ENCODE assay signal across 1 cellular context in the genomic region with DNA sequence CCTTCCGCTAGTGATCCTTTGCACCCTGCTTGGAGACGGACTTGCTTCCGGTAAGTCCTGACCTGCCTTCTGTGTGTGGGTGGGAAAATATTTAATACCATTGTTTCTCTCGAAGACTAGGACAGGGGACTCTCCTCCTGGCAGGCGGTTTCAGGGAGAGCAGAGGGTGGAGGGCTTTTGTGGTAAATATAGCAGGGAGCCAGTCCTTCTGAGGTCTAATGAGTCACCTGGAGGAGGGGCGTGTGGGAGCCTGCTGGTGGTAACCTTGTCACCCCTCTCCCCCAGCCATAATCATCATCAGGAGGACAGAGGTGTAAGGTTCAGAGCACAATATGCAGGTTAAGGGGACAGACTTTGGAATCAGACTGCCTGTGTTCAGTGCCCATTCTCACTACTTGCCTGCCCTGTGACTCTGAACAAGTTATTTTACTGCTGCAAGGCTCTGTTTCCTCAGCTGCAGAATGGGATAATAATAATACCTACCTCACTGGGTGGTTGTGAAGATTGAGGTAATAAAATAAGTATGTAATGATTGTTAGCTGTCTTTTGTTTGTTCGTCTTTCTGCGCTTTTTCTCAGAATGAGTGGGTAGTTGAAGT.
TF ChIP-seq lines count a peak whose summit lies in the region.

No MANE protein-coding gene starts in this region.

TF ChIP-seq in K562, 482 proteins besides CTCF, POLR2A, EP300 and RAD21 (continued from another document and continues in another):
- no peak for TF ChIP-seq KAT8 (IDR thresholded peaks at IDR 0.05; ENCODE audit: low read depth)
- TF ChIP-seq POLR2B (IDR thresholded peaks at IDR 0.05; ENCODE audit: low read depth, partially characterized antibody) = no peak
- TF ChIP-seq ZNF3 (CRISPR knock-in tag; IDR thresholded peaks at IDR 0.05) = no peak
- TF ChIP-seq ZNF561 (CRISPR knock-in tag; conservative IDR thresholded peaks at IDR 0.05) = no peak
- TF ChIP-seq, protein P1, sequence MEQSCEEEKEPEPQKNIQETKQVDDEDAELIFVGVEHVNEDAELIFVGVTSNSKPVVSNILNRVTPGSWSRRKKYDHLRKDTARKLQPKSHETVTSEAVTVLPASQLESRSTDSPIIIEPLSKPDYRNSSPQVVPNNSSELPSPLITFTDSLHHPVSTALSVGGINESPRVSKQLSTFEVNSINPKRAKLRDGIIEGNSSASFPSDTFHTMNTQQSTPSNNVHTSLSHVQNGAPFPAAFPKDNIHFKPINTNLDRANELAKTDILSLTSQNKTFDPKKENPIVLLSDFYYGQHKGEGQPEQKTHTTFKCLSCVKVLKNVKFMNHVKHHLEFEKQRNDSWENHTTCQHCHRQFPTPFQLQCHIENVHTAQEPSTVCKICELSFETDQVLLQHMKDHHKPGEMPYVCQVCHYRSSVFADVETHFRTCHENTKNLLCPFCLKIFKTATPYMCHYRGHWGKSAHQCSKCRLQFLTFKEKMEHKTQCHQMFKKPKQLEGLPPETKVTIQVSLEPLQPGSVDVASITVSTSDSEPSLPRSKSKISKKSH (CRISPR knock-in tag; IDR thresholded peaks at IDR 0.05) = no peak
- TF ChIP-seq, protein P2, sequence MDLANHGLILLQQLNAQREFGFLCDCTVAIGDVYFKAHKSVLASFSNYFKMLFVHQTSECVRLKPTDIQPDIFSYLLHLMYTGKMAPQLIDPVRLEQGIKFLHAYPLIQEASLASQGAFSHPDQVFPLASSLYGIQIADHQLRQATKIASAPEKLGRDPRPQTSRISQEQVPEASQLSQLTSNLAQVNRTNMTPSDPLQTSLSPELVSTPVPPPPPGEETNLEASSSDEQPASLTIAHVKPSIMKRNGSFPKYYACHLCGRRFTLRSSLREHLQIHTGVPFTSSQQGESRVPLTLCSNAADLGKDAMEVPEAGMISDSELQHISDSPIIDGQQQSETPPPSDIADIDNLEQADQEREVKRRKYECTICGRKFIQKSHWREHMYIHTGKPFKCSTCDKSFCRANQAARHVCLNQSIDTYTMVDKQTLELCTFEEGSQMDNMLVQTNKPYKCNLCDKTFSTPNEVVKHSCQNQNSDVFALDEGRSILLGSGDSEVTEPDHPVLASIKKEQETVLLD (IDR thresholded peaks at IDR 0.05) = no peak
- TF ChIP-seq CBFA2T3 (IDR thresholded peaks at IDR 0.05) = peak; percentile 19; the same call in 1 of the 2 replicates
- no peak for TF ChIP-seq SMAD1 (IDR thresholded peaks at IDR 0.05; ENCODE audit: low read depth, low read length, partially characterized antibody)
- TF ChIP-seq ZNF274 (IDR thresholded peaks at IDR 0.05; ENCODE audit: borderline replicate concordance, low read depth, low read length) = no peak
- no peak for TF ChIP-seq ZNF232 (CRISPR knock-in tag; IDR thresholded peaks at IDR 0.05)
- TF ChIP-seq JUNB (CRISPR knock-in tag; conservative IDR thresholded peaks at IDR 0.05) = no peak
- TF ChIP-seq ZNF79 (CRISPR knock-in tag; IDR thresholded peaks at IDR 0.05; ENCODE audit: low read depth) = no peak
- TF ChIP-seq JUN (IDR thresholded peaks at IDR 0.05; ENCODE audit: borderline replicate concordance, low read depth, low read length) = peak; percentile 54
- TF ChIP-seq JUN (CRISPR knock-in tag; IDR thresholded peaks at IDR 0.05; ENCODE audit: borderline replicate concordance) = no peak
- TF ChIP-seq IRF2 (CRISPR knock-in tag; IDR thresholded peaks at IDR 0.05) = no peak
- no peak for TF ChIP-seq NFXL1 (CRISPR knock-in tag; IDR thresholded peaks at IDR 0.05)
- TF ChIP-seq ZFX (CRISPR knock-in tag; IDR thresholded peaks at IDR 0.05) = no peak
- TF ChIP-seq BRF1 (IDR thresholded peaks at IDR 0.05; ENCODE audit: borderline replicate concordance, extremely low read depth, insufficient read length) = no peak
- no peak for TF ChIP-seq ZNF239 (CRISPR knock-in tag; IDR thresholded peaks at IDR 0.05)
- TF ChIP-seq, protein P3, sequence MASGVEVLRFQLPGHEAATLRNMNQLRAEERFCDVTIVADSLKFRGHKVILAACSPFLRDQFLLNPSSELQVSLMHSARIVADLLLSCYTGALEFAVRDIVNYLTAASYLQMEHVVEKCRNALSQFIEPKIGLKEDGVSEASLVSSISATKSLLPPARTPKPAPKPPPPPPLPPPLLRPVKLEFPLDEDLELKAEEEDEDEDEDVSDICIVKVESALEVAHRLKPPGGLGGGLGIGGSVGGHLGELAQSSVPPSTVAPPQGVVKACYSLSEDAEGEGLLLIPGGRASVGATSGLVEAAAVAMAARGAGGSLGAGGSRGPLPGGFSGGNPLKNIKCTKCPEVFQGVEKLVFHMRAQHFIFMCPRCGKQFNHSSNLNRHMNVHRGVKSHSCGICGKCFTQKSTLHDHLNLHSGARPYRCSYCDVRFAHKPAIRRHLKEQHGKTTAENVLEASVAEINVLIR (CRISPR knock-in tag; IDR thresholded peaks at IDR 0.05) = no peak
- TF ChIP-seq, protein P4, sequence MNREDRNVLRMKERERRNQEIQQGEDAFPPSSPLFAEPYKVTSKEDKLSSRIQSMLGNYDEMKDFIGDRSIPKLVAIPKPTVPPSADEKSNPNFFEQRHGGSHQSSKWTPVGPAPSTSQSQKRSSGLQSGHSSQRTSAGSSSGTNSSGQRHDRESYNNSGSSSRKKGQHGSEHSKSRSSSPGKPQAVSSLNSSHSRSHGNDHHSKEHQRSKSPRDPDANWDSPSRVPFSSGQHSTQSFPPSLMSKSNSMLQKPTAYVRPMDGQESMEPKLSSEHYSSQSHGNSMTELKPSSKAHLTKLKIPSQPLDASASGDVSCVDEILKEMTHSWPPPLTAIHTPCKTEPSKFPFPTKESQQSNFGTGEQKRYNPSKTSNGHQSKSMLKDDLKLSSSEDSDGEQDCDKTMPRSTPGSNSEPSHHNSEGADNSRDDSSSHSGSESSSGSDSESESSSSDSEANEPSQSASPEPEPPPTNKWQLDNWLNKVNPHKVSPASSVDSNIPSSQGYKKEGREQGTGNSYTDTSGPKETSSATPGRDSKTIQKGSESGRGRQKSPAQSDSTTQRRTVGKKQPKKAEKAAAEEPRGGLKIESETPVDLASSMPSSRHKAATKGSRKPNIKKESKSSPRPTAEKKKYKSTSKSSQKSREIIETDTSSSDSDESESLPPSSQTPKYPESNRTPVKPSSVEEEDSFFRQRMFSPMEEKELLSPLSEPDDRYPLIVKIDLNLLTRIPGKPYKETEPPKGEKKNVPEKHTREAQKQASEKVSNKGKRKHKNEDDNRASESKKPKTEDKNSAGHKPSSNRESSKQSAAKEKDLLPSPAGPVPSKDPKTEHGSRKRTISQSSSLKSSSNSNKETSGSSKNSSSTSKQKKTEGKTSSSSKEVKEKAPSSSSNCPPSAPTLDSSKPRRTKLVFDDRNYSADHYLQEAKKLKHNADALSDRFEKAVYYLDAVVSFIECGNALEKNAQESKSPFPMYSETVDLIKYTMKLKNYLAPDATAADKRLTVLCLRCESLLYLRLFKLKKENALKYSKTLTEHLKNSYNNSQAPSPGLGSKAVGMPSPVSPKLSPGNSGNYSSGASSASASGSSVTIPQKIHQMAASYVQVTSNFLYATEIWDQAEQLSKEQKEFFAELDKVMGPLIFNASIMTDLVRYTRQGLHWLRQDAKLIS (CRISPR knock-in tag; IDR thresholded peaks at IDR 0.05) = no peak
- no peak for TF ChIP-seq SAP30 (IDR thresholded peaks at IDR 0.05; ENCODE audit: borderline replicate concordance, insufficient read depth, low read depth, low read length, poor library complexity, severe bottlenecking)
- no peak for TF ChIP-seq GATAD2A (IDR thresholded peaks at IDR 0.05)
- TF ChIP-seq PML (IDR thresholded peaks at IDR 0.05; ENCODE audit: low read length) = no peak
- TF ChIP-seq LARP7 (IDR thresholded peaks at IDR 0.05) = no peak
- TF ChIP-seq, protein P5, sequence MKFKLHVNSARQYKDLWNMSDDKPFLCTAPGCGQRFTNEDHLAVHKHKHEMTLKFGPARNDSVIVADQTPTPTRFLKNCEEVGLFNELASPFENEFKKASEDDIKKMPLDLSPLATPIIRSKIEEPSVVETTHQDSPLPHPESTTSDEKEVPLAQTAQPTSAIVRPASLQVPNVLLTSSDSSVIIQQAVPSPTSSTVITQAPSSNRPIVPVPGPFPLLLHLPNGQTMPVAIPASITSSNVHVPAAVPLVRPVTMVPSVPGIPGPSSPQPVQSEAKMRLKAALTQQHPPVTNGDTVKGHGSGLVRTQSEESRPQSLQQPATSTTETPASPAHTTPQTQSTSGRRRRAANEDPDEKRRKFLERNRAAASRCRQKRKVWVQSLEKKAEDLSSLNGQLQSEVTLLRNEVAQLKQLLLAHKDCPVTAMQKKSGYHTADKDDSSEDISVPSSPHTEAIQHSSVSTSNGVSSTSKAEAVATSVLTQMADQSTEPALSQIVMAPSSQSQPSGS (CRISPR knock-in tag; IDR thresholded peaks at IDR 0.05) = no peak
- TF ChIP-seq PCBP1 (IDR thresholded peaks at IDR 0.05; ENCODE audit: low read depth, low read length, poor library complexity, severe bottlenecking) = no peak
- no peak for TF ChIP-seq NCOA1 (IDR thresholded peaks at IDR 0.05; ENCODE audit: low read depth)
- TF ChIP-seq CEBPB (tag; IDR thresholded peaks at IDR 0.05) = no peak
- no peak for TF ChIP-seq U2AF2 (optimal IDR thresholded peaks at IDR 0.05; ENCODE audit: low read depth, low read length)
- TF ChIP-seq, protein P6, sequence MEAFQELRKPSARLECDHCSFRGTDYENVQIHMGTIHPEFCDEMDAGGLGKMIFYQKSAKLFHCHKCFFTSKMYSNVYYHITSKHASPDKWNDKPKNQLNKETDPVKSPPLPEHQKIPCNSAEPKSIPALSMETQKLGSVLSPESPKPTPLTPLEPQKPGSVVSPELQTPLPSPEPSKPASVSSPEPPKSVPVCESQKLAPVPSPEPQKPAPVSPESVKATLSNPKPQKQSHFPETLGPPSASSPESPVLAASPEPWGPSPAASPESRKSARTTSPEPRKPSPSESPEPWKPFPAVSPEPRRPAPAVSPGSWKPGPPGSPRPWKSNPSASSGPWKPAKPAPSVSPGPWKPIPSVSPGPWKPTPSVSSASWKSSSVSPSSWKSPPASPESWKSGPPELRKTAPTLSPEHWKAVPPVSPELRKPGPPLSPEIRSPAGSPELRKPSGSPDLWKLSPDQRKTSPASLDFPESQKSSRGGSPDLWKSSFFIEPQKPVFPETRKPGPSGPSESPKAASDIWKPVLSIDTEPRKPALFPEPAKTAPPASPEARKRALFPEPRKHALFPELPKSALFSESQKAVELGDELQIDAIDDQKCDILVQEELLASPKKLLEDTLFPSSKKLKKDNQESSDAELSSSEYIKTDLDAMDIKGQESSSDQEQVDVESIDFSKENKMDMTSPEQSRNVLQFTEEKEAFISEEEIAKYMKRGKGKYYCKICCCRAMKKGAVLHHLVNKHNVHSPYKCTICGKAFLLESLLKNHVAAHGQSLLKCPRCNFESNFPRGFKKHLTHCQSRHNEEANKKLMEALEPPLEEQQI (IDR thresholded peaks at IDR 0.05) = no peak
- TF ChIP-seq SAFB (IDR thresholded peaks at IDR 0.05; ENCODE audit: borderline replicate concordance, low read depth, low read length) = no peak
- no peak for TF ChIP-seq KDM5B (IDR thresholded peaks at IDR 0.05; ENCODE audit: insufficient replicate concordance, low read depth, low read length)
- no peak for TF ChIP-seq CHD2 (IDR thresholded peaks at IDR 0.05; ENCODE audit: low read depth, low read length)
- TF ChIP-seq ZBTB17 (CRISPR knock-in tag; IDR thresholded peaks at IDR 0.05) = no peak
- TF ChIP-seq SRSF7 (optimal IDR thresholded peaks at IDR 0.05; ENCODE audit: low read depth, low read length) = no peak
- TF ChIP-seq SMARCA4 (IDR thresholded peaks at IDR 0.05) = no peak
- TF ChIP-seq SRSF1 (IDR thresholded peaks at IDR 0.05; ENCODE audit: low read depth, low read length) = no peak
- no peak for TF ChIP-seq TSC22D4 (tag; IDR thresholded peaks at IDR 0.05)
- no peak for TF ChIP-seq SREBF2 (CRISPR knock-in tag; IDR thresholded peaks at IDR 0.05)
- TF ChIP-seq PTBP1 (IDR thresholded peaks at IDR 0.05; ENCODE audit: low read depth, low read length) = no peak
- no peak for TF ChIP-seq ZC3H8 (IDR thresholded peaks at IDR 0.05)
- TF ChIP-seq ZNF41 (CRISPR knock-in tag; conservative IDR thresholded peaks at IDR 0.05) = no peak
- no peak for TF ChIP-seq TAL1 (IDR thresholded peaks at IDR 0.05)
- no peak for TF ChIP-seq NONO (IDR thresholded peaks at IDR 0.05; ENCODE audit: low read depth in 2 of 2, low read length in 1 of 2)
- TF ChIP-seq HLTF (IDR thresholded peaks at IDR 0.05) = no peak
- TF ChIP-seq, protein P7, sequence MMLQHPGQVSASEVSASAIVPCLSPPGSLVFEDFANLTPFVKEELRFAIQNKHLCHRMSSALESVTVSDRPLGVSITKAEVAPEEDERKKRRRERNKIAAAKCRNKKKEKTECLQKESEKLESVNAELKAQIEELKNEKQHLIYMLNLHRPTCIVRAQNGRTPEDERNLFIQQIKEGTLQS (IDR thresholded peaks at IDR 0.05) = peak; percentile 54
- TF ChIP-seq, protein P7 (CRISPR knock-in tag; conservative IDR thresholded peaks at IDR 0.05) = no peak
- TF ChIP-seq, protein P8, sequence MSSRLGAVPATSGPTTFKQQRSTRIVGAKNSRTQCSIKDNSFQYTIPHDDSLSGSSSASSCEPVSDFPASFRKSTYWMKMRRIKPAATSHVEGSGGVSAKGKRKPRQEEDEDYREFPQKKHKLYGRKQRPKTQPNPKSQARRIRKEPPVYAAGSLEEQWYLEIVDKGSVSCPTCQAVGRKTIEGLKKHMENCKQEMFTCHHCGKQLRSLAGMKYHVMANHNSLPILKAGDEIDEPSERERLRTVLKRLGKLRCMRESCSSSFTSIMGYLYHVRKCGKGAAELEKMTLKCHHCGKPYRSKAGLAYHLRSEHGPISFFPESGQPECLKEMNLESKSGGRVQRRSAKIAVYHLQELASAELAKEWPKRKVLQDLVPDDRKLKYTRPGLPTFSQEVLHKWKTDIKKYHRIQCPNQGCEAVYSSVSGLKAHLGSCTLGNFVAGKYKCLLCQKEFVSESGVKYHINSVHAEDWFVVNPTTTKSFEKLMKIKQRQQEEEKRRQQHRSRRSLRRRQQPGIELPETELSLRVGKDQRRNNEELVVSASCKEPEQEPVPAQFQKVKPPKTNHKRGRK (tag; IDR thresholded peaks at IDR 0.05) = no peak
- TF ChIP-seq NCOA4 (IDR thresholded peaks at IDR 0.05; ENCODE audit: partially characterized antibody) = no peak
- no peak for TF ChIP-seq SUPT5H (IDR thresholded peaks at IDR 0.05)
- TF ChIP-seq POLR3G (IDR thresholded peaks at IDR 0.05; ENCODE audit: extremely low read depth, insufficient read length, insufficient replicate concordance) = no peak
- TF ChIP-seq HDAC8 (tag; IDR thresholded peaks at IDR 0.05) = no peak
- TF ChIP-seq, protein P9, sequence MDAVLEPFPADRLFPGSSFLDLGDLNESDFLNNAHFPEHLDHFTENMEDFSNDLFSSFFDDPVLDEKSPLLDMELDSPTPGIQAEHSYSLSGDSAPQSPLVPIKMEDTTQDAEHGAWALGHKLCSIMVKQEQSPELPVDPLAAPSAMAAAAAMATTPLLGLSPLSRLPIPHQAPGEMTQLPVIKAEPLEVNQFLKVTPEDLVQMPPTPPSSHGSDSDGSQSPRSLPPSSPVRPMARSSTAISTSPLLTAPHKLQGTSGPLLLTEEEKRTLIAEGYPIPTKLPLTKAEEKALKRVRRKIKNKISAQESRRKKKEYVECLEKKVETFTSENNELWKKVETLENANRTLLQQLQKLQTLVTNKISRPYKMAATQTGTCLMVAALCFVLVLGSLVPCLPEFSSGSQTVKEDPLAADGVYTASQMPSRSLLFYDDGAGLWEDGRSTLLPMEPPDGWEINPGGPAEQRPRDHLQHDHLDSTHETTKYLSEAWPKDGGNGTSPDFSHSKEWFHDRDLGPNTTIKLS (IDR thresholded peaks at IDR 0.05; ENCODE audit: borderline replicate concordance, low read depth) = no peak
- TF ChIP-seq JUND (IDR thresholded peaks at IDR 0.05; ENCODE audit: borderline replicate concordance, low read depth, low read length) = peak; percentile 78
- peak; percentile 60; the same call in 1 of the 3 replicates for TF ChIP-seq JUND (tag; IDR thresholded peaks at IDR 0.05; ENCODE audit: borderline replicate concordance, low read depth, low read length)
